In genomic region chr2:241797441-241798080, GRCh38 we compare ENCODE assay signal across 15 cellular contexts. TPM values are rescaled to one million over a fixed set of nuclear protein-coding genes. Genes with fewer than 3 reads are reported as not detected.
DNase-seq lines count a peak whose midpoint lies in the region; ATAC-seq, FAIRE-seq and TF ChIP-seq lines count a peak whose summit lies in the region.
"Had no signal": no experiment of that assay in that cellular context is flagged by ENCODE, and none has a peak within 500 bp of the region (broad histone marks: within the 10 kb centered on the region; RNA-seq: fewer than 3 reads in every experiment).

No MANE protein-coding gene starts in this region.

- H3K9ac ChIP-seq in BLaER1 = peak overlapping the region; percentile 40; the same call in 1 of the 2 replicates
- peak overlapping the region; percentile 24 to 52 for H3K9ac ChIP-seq in mucosa of rectum (ENCODE audit: low read depth in 1 of 2, low read length in 2 of 2)

- H3K27ac ChIP-seq in BLaER1 (peak overlapping the region; percentile 78), mucosa of rectum (ENCODE audit: low read depth in 2 of 2, low read length in 2 of 2) (peak overlapping the region; percentile 87 to 91)
- H3K27ac ChIP-seq: foreskin keratinocyte, SJSA1 had no signal

- H3K9me3 Mint-ChIP-seq in central memory CD8-positive, alpha-beta T cell = no peaks in the 10 kb centered on the region

- H3K27ac Mint-ChIP-seq in central memory CD8-positive, alpha-beta T cell (ENCODE audit: low read depth) = no peak overlapping the region
- H3K27ac Mint-ChIP-seq: activated naive CD8-positive, alpha-beta T cell treated with anti-CD3 and anti-CD28 coated beads, Interleukin-2, amount 10 ng/mL, durations not matched to agents 7 days and 5 days; B cell had no signal

- no peaks in the 10 kb centered on the region for H3K4me1 Mint-ChIP-seq in central memory CD8-positive, alpha-beta T cell
- H3K4me1 Mint-ChIP-seq: B cell had no signal

- ATAC-seq in central memory CD8-positive, alpha-beta T cell (replicated peaks; ENCODE audit: extremely low read depth, poor library complexity, severe bottlenecking) = no peak
- ATAC-seq in GM21786 (IDR thresholded peaks at IDR 0.05; ENCODE audit: unreplicated experiment) = no peak
- ATAC-seq: foreskin keratinocyte had no signal

- no peak overlapping the region for H3K4me3 Mint-ChIP-seq in central memory CD8-positive, alpha-beta T cell
- H3K4me3 Mint-ChIP-seq: activated naive CD8-positive, alpha-beta T cell treated with anti-CD3 and anti-CD28 coated beads, Interleukin-2, amount 10 ng/mL, durations not matched to agents 7 days and 5 days; B cell had no signal

- no peaks in the 10 kb centered on the region for H3K27me3 Mint-ChIP-seq in central memory CD8-positive, alpha-beta T cell

- H3K4me2 ChIP-seq in BLaER1 = peak overlapping the region; percentile 98

- no peak overlapping the region for H3K4me3 ChIP-seq in BLaER1
- peak overlapping the region; percentile 41 to 47 for H3K4me3 ChIP-seq in mucosa of rectum (ENCODE audit: low read length in 2 of 2)
- H3K4me3 ChIP-seq: SJSA1 had no signal

- H3K4me1 ChIP-seq in BLaER1 = peaks cover 65% of the 10 kb centered on the region
- peaks cover 40 to 63% of the 10 kb centered on the region in 2 donors for H3K4me1 ChIP-seq in mucosa of rectum (ENCODE audit: control insufficient read depth in 2 of 2, insufficient read depth in 2 of 2, low read length in 2 of 2)
- H3K4me1 ChIP-seq: foreskin keratinocyte, SJSA1 had no signal

- no peak for FAIRE-seq in GM12892 (lab: Jason Lieb, UNC)
- FAIRE-seq: HTR-8/SVneo had no signal

- H3K36me3 ChIP-seq in BLaER1 (no peaks in the 10 kb centered on the region), mucosa of rectum (ENCODE audit: control insufficient read depth in 2 of 2, insufficient read depth in 2 of 2, low read length in 2 of 2) (peaks cover 0 to 8% of the 10 kb centered on the region in 2 donors)
- H3K36me3 ChIP-seq: SJSA1 had no signal

- H3K36me3 Mint-ChIP-seq in central memory CD8-positive, alpha-beta T cell (ENCODE audit: insufficient read depth) = peaks cover 1% of the 10 kb centered on the region
- H3K36me3 Mint-ChIP-seq: activated naive CD8-positive, alpha-beta T cell treated with anti-CD3 and anti-CD28 coated beads, Interleukin-2, amount 10 ng/mL, durations not matched to agents 7 days and 5 days had no signal

- H3K9me3 ChIP-seq in BLaER1 (no peaks in the 10 kb centered on the region), mucosa of rectum (ENCODE audit: control insufficient read depth in 2 of 2, low read length in 2 of 2) (no peaks in the 10 kb centered on the region)
- H3K9me3 ChIP-seq: SJSA1 had no signal

- H3K27me3 ChIP-seq in BLaER1 = no peaks in the 10 kb centered on the region
- H3K27me3 ChIP-seq in mucosa of rectum (ENCODE audit: control insufficient read depth in 2 of 2, insufficient read depth in 2 of 2, low read length in 2 of 2) = no peaks in the 10 kb centered on the region
- H3K27me3 ChIP-seq: foreskin keratinocyte had no signal

- H4K20me1 ChIP-seq in BLaER1 = no peaks in the 10 kb centered on the region

- DNase-seq in GM12892 (ENCODE audit: insufficient read length) = peak; percentile 3
- DNase-seq in central memory CD8-positive, alpha-beta T cell (ENCODE audit: low spot score in 2 of 2) = peak; percentile 8 to 9
- DNase-seq in DMS79 (lab: John Stamatoyannopoulos, UW) = no peak
- DNase-seq in SHP77 (lab: John Stamatoyannopoulos, UW) = no peak
- DNase-seq in activated naive CD4-positive, alpha-beta T cell (lab: John Stamatoyannopoulos, UW) = no peak
- DNase-seq: activated naive CD8-positive, alpha-beta T cell treated with anti-CD3 and anti-CD28 coated beads, Interleukin-2, amount 10 ng/mL, durations not matched to agents 7 days and 5 days; DND-41; foreskin keratinocyte; mesenchymal stem cell had no signal

- no peak for TF ChIP-seq POLR2A in GM12892 (IDR thresholded peaks at IDR 0.05; ENCODE audit: low read depth, low read length)

RNA-seq across cellular contexts. Expression of gene NEU4, which starts 11.4 kb away (rescaled TPM):
- 0.19 TPM for polyA plus RNA-seq in GM12892 (2012; ENCODE audit: missing spikeins)
- polyA plus RNA-seq: foreskin keratinocyte had no signal

RNA-seq across cellular contexts. Expression of gene GAL3ST2, which starts 20.9 kb away (rescaled TPM):
- not detected for polyA plus RNA-seq in GM12892 (2012; ENCODE audit: missing spikeins)
- polyA plus RNA-seq: foreskin keratinocyte had no signal

Comparison
In these comparisons a context has a peak if more than half of its experiments do, and no peak if none do; other contexts are left out.
1. DNase-seq: peak in GM12892 (single experiment) and central memory CD8-positive, alpha-beta T cell (2 of 2); none in DMS79 (single experiment), SHP77 (0 of 2) and activated naive CD4-positive, alpha-beta T cell (0 of 4).